ENCODE assay signal across 8 cellular contexts in the genomic region with DNA sequence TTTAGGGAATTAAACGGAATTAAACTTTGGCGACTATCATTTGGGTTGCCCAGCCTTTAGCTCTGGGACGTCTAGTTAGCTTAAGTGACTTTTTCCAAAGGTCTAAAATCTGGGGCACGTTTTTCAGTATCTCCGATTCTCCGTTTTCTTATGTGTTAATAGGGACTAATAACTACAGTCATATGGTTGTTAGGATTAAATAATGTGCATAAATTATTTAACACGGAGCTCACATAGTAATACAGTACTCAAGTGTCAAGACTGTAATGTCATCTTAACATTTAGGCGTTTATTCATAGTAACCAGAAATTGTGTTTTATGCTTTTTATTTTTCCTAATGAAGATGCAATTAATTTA. TPM values are rescaled to one million over a fixed set of nuclear protein-coding genes. Genes with fewer than 3 reads are reported as not detected.
A peak's percentile ranks its signal among the peaks of the same experiment; 100 is the strongest.
DNase-seq lines count a peak whose midpoint lies in the region; ATAC-seq lines count a peak whose summit lies in the region.

No MANE protein-coding gene starts in this region.

- H3K4me3 ChIP-seq in CD4-positive, alpha-beta memory T cell (ENCODE audit: low read length in 2 of 2): peak overlapping the region; percentile 32 to 62

- H3K36me3 ChIP-seq in CD4-positive, alpha-beta memory T cell (ENCODE audit: insufficient read depth, low read length): no peaks in the 10 kb centered on the region

- no peaks in the 10 kb centered on the region for H3K27me3 ChIP-seq in CD4-positive, alpha-beta memory T cell (ENCODE audit: insufficient read depth, low read length)

- H3K9me3 Mint-ChIP-seq in CD4-positive, alpha-beta memory T cell: no peaks in the 10 kb centered on the region
- no peaks in the 10 kb centered on the region for H3K9me3 Mint-ChIP-seq in central memory CD8-positive, alpha-beta T cell
- no peaks in the 10 kb centered on the region for H3K9me3 Mint-ChIP-seq in natural killer cell treated with Interleukin-12 subunit alpha and Interleukin-12 subunit beta and Interleukin-15 and Interleukin-18, amount 100 ng/mL, for 72 hours

- POLR2A ChIA-PET in CD4-positive, alpha-beta memory T cell (lab: Charles Lee; ENCODE audit: partially characterized antibody): interaction anchor here (0.6 to 5.1 kb wide), 7 partner anchors 20 to 909 kb away, joined by 3 to 56 read pairs (median 4); a partner anchor contains a TSS

- CTCF ChIA-PET in CD4-positive, alpha-beta memory T cell (lab: Charles Lee; ENCODE audit: partially characterized antibody): interaction anchor here (0.7 to 1.5 kb wide), 4 partner anchors 13 to 46 kb away, joined by 3 to 5 read pairs (median 4); a partner anchor contains a TSS

- peaks cover 2 to 6% of the 10 kb centered on the region in 2 donors for H3K36me3 Mint-ChIP-seq in CD4-positive, alpha-beta memory T cell
- peaks cover 4% of the 10 kb centered on the region for H3K36me3 Mint-ChIP-seq in central memory CD8-positive, alpha-beta T cell (ENCODE audit: insufficient read depth)
- H3K36me3 Mint-ChIP-seq in natural killer cell treated with Interleukin-12 subunit alpha and Interleukin-12 subunit beta and Interleukin-15 and Interleukin-18, amount 100 ng/mL, for 72 hours: peaks cover 8% of the 10 kb centered on the region

- peak; percentile 5 for ATAC-seq in HG03378 (IDR thresholded peaks at IDR 0.05; ENCODE audit: unreplicated experiment)
- ATAC-seq in central memory CD8-positive, alpha-beta T cell (replicated peaks; ENCODE audit: extremely low read depth, poor library complexity, severe bottlenecking): no peak
- no peak for ATAC-seq in natural killer cell treated with Interleukin-12 subunit alpha and Interleukin-12 subunit beta and Interleukin-15 and Interleukin-18, amount 100 ng/mL, for 72 hours
- ATAC-seq in GM19351 (IDR thresholded peaks at IDR 0.05; ENCODE audit: unreplicated experiment): no peak

- peak overlapping the region; percentile 77 to 99 (median 92) for H3K27ac Mint-ChIP-seq in CD4-positive, alpha-beta memory T cell
- H3K27ac Mint-ChIP-seq in central memory CD8-positive, alpha-beta T cell (ENCODE audit: low read depth): peak overlapping the region; percentile 83
- peak overlapping the region; percentile 85 to 89 for H3K27ac Mint-ChIP-seq in natural killer cell treated with Interleukin-12 subunit alpha and Interleukin-12 subunit beta and Interleukin-15 and Interleukin-18, amount 100 ng/mL, for 72 hours

- no peaks in the 10 kb centered on the region for H3K27me3 Mint-ChIP-seq in CD4-positive, alpha-beta memory T cell
- H3K27me3 Mint-ChIP-seq in central memory CD8-positive, alpha-beta T cell: no peaks in the 10 kb centered on the region
- no peaks in the 10 kb centered on the region for H3K27me3 Mint-ChIP-seq in natural killer cell treated with Interleukin-12 subunit alpha and Interleukin-12 subunit beta and Interleukin-15 and Interleukin-18, amount 100 ng/mL, for 72 hours

- H3K9me3 ChIP-seq in CD4-positive, alpha-beta memory T cell (ENCODE audit: control insufficient read depth in 1 of 2, low read length in 2 of 2): no peaks in the 10 kb centered on the region

- H3K4me1 ChIP-seq in CD4-positive, alpha-beta memory T cell (ENCODE audit: insufficient read depth, low read length): peaks cover 19% of the 10 kb centered on the region

- peak overlapping the region; percentile 55 for H3K27ac ChIP-seq in CD4-positive, alpha-beta memory T cell (ENCODE audit: low read depth, low read length)

- no peak for DNase-seq in CD4-positive, alpha-beta memory T cell
- DNase-seq in central memory CD8-positive, alpha-beta T cell (ENCODE audit: low spot score in 2 of 2): no peak
- DNase-seq in natural killer cell treated with Interleukin-12 subunit alpha and Interleukin-12 subunit beta and Interleukin-15 and Interleukin-18, amount 100 ng/mL, for 72 hours (ENCODE audit: low spot score): no peak
- no peak for DNase-seq in stimulated activated CD4-positive, alpha-beta T cell treated with anti-CD3 and anti-CD28 coated beads, Interleukin-4, amount 100 ng/mL, for 1 hour
- DNase-seq in effector CD8-positive, alpha-beta T cell (lab: John Stamatoyannopoulos, UW): no peak
- DNase-seq in GOT3 (lab: John Stamatoyannopoulos, UW): no peak

- H3K4me1 Mint-ChIP-seq in CD4-positive, alpha-beta memory T cell: peaks cover 6 to 21% (median 13%) of the 10 kb centered on the region in 4 donors
- peaks cover 17% of the 10 kb centered on the region for H3K4me1 Mint-ChIP-seq in central memory CD8-positive, alpha-beta T cell
- H3K4me1 Mint-ChIP-seq in natural killer cell treated with Interleukin-12 subunit alpha and Interleukin-12 subunit beta and Interleukin-15 and Interleukin-18, amount 100 ng/mL, for 72 hours (ENCODE audit: low read depth in 2 of 2): peaks cover 10 to 19% of the 10 kb centered on the region in 2 donors

- intact Hi-C loops in CD4-positive, alpha-beta memory T cell (cut with micrococcal nuclease): loop anchor here (5.0 to 10.0 kb wide), 6 partner anchors 127 to 1098 kb away; a partner anchor contains a TSS

- H3K4me3 Mint-ChIP-seq in CD4-positive, alpha-beta memory T cell: peak overlapping the region; percentile 87 to 98 (median 91)
- peak overlapping the region; percentile 84 for H3K4me3 Mint-ChIP-seq in central memory CD8-positive, alpha-beta T cell
- peak overlapping the region; percentile 91 for H3K4me3 Mint-ChIP-seq in natural killer cell treated with Interleukin-12 subunit alpha and Interleukin-12 subunit beta and Interleukin-15 and Interleukin-18, amount 100 ng/mL, for 72 hours

RNA-seq across cellular contexts. Expression of a gene that starts 0.5 kb away (rescaled TPM):
- 1 to 10 TPM; 1.2 to 1.4 TPM for total RNA-seq in CD4-positive, alpha-beta memory T cell
- under 1 TPM in 1 of 2 donors, not detected in 1; 0.34 TPM for polyA plus RNA-seq in CD4-positive, alpha-beta memory T cell
- 10 to 100 TPM; 46.3 to 64.1 TPM for total RNA-seq in natural killer cell treated with Interleukin-12 subunit alpha and Interleukin-12 subunit beta and Interleukin-15 and Interleukin-18, amount 100 ng/mL, for 72 hours

RNA-seq across cellular contexts. Expression of a gene that starts 23.0 kb away (rescaled TPM):
- total RNA-seq in CD4-positive, alpha-beta memory T cell: 10 to 100 TPM; 43.0 to 45.4 TPM
- 10 to 100 TPM; 40.6 to 45.1 TPM for polyA plus RNA-seq in CD4-positive, alpha-beta memory T cell
- 10 to 100 TPM; 44.0 to 85.3 TPM for total RNA-seq in natural killer cell treated with Interleukin-12 subunit alpha and Interleukin-12 subunit beta and Interleukin-15 and Interleukin-18, amount 100 ng/mL, for 72 hours

RNA-seq across cellular contexts. Expression of a gene that starts 46.1 kb away (rescaled TPM):
- total RNA-seq in CD4-positive, alpha-beta memory T cell: 10 to 100 TPM in 1 of 2 experiments, 1 to 10 TPM in 1; 8.8 to 10.1 TPM
- polyA plus RNA-seq in CD4-positive, alpha-beta memory T cell: 1 to 10 TPM; 5.8 to 9.6 TPM
- total RNA-seq in natural killer cell treated with Interleukin-12 subunit alpha and Interleukin-12 subunit beta and Interleukin-15 and Interleukin-18, amount 100 ng/mL, for 72 hours: 10 to 100 TPM; 17.3 to 25.3 TPM

RNA-seq across cellular contexts. Expression of a gene that starts 59.2 kb away (rescaled TPM):
- total RNA-seq in CD4-positive, alpha-beta memory T cell: not detected
- polyA plus RNA-seq in CD4-positive, alpha-beta memory T cell: not detected
- not detected for total RNA-seq in natural killer cell treated with Interleukin-12 subunit alpha and Interleukin-12 subunit beta and Interleukin-15 and Interleukin-18, amount 100 ng/mL, for 72 hours

Comparison
In these comparisons a context has a peak if more than half of its experiments do, and no peak if none do; other contexts are left out.
1. RNA of a gene that starts 0.5 kb away (total RNA-seq): 46.3 to 64.1 TPM in natural killer cell treated with Interleukin-12 subunit alpha and Interleukin-12 subunit beta and Interleukin-15 and Interleukin-18, amount 100 ng/mL, for 72 hours; 1.2 to 1.4 TPM in CD4-positive, alpha-beta memory T cell; every median in the first group is over 10 times any median in the second.
2. Peak in every context shown above with its lines, with median percentiles within 50 percentile points of each other: H3K27ac Mint-ChIP-seq and H3K4me3 Mint-ChIP-seq.